Comparison of ENCODE assay signal across 1 cellular context in genomic region chr5:141879941-141880738, GRCh38.
TF ChIP-seq lines count a peak whose summit lies in the region.

No MANE protein-coding gene starts in this region.

TF ChIP-seq in GM23338, 12 proteins besides CTCF, POLR2A, EP300 and RAD21 (continued from another document):
- no peak for TF ChIP-seq ZNF462 (CRISPR knock-in tag; IDR thresholded peaks at IDR 0.05)
- TF ChIP-seq STAT1 (IDR thresholded peaks at IDR 0.05; ENCODE audit: unreplicated experiment): no peak
- no peak for TF ChIP-seq ZNF114 (CRISPR knock-in tag; IDR thresholded peaks at IDR 0.05)
- TF ChIP-seq NANOG (IDR thresholded peaks at IDR 0.05; ENCODE audit: borderline replicate concordance): no peak
- TF ChIP-seq JUNB (IDR thresholded peaks at IDR 0.05; ENCODE audit: unreplicated experiment): no peak
- TF ChIP-seq ZNF331 (CRISPR knock-in tag; IDR thresholded peaks at IDR 0.05; ENCODE audit: low read depth): no peak
- no peak for TF ChIP-seq ETS1 (IDR thresholded peaks at IDR 0.05)
